8 cellular contexts compared by ENCODE assay signal in the genomic region with DNA sequence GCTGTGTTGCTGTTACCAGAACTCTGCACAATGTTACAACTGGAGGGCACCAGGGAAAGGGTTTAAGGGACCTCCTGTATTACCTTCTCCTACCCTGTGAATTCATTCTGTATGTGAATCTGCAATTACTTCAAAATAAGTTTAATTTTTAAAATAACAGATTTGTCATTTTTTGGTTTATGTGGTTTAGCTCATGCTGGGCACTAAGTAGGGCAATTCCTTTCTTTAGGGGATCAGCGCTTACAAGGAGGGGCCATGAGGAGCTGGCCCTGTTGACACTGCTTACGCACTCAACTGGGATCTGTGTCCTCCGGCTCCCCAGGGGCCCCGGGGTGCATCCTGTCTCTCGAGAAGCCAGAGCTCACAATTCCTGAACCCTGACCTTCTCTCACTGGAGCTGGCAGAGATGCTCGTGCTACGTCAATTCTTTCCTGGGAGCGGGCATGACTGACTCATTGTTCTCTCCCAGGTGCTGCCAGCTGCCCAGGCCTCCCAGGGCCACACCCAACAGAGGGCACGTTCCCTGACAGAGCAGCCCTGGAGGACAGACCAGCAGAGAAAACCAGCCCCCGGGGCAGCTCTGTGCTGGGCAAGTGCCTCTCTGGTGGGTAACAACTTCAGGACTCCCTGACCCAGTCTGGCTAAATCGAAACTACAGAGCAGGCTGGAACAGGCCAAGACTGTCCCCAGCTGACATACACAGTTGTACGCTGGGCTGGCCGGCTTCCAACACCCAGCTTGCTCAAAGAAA. TPM values are rescaled to one million over a fixed set of nuclear protein-coding genes. Genes with fewer than 3 reads are reported as not detected.
DNase-seq lines count a peak whose midpoint lies in the region; ATAC-seq, FAIRE-seq and TF ChIP-seq lines count a peak whose summit lies in the region.

No MANE protein-coding gene starts in this region.

- H3K27ac ChIP-seq in coronary artery = peak overlapping the region; percentile 80 to 87

- TF ChIP-seq CTCF in coronary artery (IDR thresholded peaks at IDR 0.05) = no peak

- peak; percentile 34 to 69 for DNase-seq in NCI-H2081 (lab: John Stamatoyannopoulos, UW)
- DNase-seq in NCI-H2081 treated with DMSO at 0.1 percent for 48 hours (lab: John Stamatoyannopoulos, UW) = no peak
- peak; percentile 92 for DNase-seq in coronary artery (ENCODE audit: low spot score)
- peak; percentile 77 to 85 for DNase-seq in lung microvascular endothelial cell (ENCODE audit: low read depth in 2 of 2)
- DNase-seq in urothelium cell line (ENCODE audit: low spot score) = peak; percentile 86
- DNase-seq in activated CD8-positive, alpha-beta memory T cell treated with anti-CD3 and anti-CD28 coated beads for 24 hours = no peak

- ATAC-seq in HG03280 (IDR thresholded peaks at IDR 0.05; ENCODE audit: unreplicated experiment) (no peak), GM18873 (IDR thresholded peaks at IDR 0.05; ENCODE audit: low FRiP score, unreplicated experiment) (no peak)

- peak; percentile 74 for FAIRE-seq in urothelium cell line (lab: Jason Lieb, UNC)

- peak overlapping the region; percentile 59 for H3K4me3 ChIP-seq in coronary artery

RNA-seq across cellular contexts. Expression of a gene that starts 36.8 kb away (rescaled TPM):
- total RNA-seq in lung microvascular endothelial cell = 60.6 and 79.6 TPM in 2 replicates

Comparison
In these comparisons a context has a peak if more than half of its experiments do, and no peak if none do; other contexts are left out.
1. DNase-seq: peak in NCI-H2081 (2 of 2), coronary artery (single experiment), lung microvascular endothelial cell (2 of 2) and urothelium cell line (single experiment); none in NCI-H2081 treated with DMSO at 0.1 percent for 48 hours (single experiment) and activated CD8-positive, alpha-beta memory T cell treated with anti-CD3 and anti-CD28 coated beads for 24 hours (single experiment).